ENCODE assay signal across 8 cellular contexts in the genomic region with DNA sequence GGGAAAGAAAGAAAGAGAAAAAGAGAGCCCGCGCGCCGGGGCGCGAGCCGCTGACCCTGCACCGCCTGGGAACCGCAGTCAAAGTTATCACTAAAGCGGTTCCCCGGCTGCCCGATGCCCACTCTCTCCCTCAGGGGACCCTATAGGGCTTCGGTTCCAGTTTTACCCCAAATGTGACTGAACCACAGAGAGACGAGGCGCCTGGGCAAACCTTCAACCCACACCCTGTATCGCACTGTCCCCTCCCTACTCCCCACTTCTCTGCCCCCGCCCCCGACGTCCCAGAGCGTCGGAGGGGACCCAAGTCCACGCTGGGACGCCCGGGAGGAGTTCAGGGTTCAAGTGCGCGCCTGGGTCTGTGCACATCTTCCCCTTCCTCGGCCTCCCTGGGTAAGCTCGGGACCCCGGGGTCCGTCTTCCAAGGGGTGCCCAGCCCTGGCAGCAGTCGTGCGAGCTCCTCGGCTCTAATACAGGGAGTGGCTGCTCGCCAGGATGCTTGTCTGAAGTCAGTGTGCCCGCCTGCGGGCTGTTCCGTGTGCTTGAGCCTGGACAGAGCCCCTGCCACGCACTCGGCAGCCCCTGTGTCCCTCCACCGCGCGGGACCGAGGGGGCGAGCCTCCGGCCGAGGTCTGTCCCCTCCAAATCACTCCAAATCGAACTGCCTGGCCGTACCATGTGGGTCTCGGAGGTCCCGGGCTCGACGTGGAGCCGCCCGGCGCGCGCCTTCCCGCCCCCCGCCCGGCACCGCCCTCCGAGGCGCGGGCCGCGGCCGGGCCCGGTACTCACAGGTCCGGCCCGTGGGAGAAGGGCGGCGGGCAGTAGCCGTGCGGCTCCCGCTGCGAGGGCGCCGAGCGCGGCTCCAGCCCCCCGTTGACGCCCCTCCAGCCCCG. TPM values are rescaled to one million over a fixed set of nuclear protein-coding genes. Genes with fewer than 3 reads are reported as not detected.
DNase-seq lines count a peak whose midpoint lies in the region; ATAC-seq and TF ChIP-seq lines count a peak whose summit lies in the region.

No MANE protein-coding gene starts in this region.

- H3K4me1 ChIP-seq in liver (ENCODE audit: control insufficient read depth in 4 of 4, insufficient read depth in 4 of 4, low read length in 3 of 4), result peaks cover 8 to 18% (median 14%) of the 10 kb centered on the region in 4 donors

- no peaks in the 10 kb centered on the region for H3K9me3 ChIP-seq in T-helper 17 cell (ENCODE audit: control insufficient read depth, low read length, poor library complexity, severe bottlenecking)
- no peaks in the 10 kb centered on the region for H3K9me3 ChIP-seq in liver (ENCODE audit: control insufficient read depth in 4 of 4, low read length in 3 of 4)

- no peak for TF ChIP-seq RAD21 in liver (IDR thresholded peaks at IDR 0.05)

- H3K36me3 ChIP-seq in liver (ENCODE audit: control insufficient read depth in 4 of 4, insufficient read depth in 3 of 4, low read depth in 1 of 4, low read length in 3 of 4), result no peaks in the 10 kb centered on the region

- no peaks in the 10 kb centered on the region for H3K36me3 Mint-ChIP-seq in T-helper 17 cell (ENCODE audit: low read depth)
- H3K36me3 Mint-ChIP-seq in central memory CD8-positive, alpha-beta T cell (ENCODE audit: insufficient read depth), result peaks cover 5% of the 10 kb centered on the region
- H3K36me3 Mint-ChIP-seq in stimulated activated effector memory CD8-positive, alpha-beta T cell treated with anti-CD3 and anti-CD28 coated beads, Interleukin-12 subunit alpha, Interleukin-12 subunit beta, amount 100 ng/mL, for 72 hours, result no peaks in the 10 kb centered on the region

- H3K4me3 Mint-ChIP-seq in T-helper 17 cell, result peak overlapping the region; percentile 93
- peak overlapping the region; percentile 83 for H3K4me3 Mint-ChIP-seq in central memory CD8-positive, alpha-beta T cell
- H3K4me3 Mint-ChIP-seq in stimulated activated effector memory CD8-positive, alpha-beta T cell treated with anti-CD3 and anti-CD28 coated beads, Interleukin-12 subunit alpha, Interleukin-12 subunit beta, amount 100 ng/mL, for 72 hours, result peak overlapping the region; percentile 86

- H3K4me1 Mint-ChIP-seq in T-helper 17 cell, result peaks cover 20% of the 10 kb centered on the region
- H3K4me1 Mint-ChIP-seq in central memory CD8-positive, alpha-beta T cell, result peaks cover 11% of the 10 kb centered on the region
- peaks cover 13% of the 10 kb centered on the region for H3K4me1 Mint-ChIP-seq in stimulated activated effector memory CD8-positive, alpha-beta T cell treated with anti-CD3 and anti-CD28 coated beads, Interleukin-12 subunit alpha, Interleukin-12 subunit beta, amount 100 ng/mL, for 72 hours

- no peak overlapping the region for H3K27ac Mint-ChIP-seq in T-helper 17 cell
- peak overlapping the region; percentile 75 for H3K27ac Mint-ChIP-seq in central memory CD8-positive, alpha-beta T cell (ENCODE audit: low read depth)
- no peak overlapping the region for H3K27ac Mint-ChIP-seq in stimulated activated effector memory CD8-positive, alpha-beta T cell treated with anti-CD3 and anti-CD28 coated beads, Interleukin-12 subunit alpha, Interleukin-12 subunit beta, amount 100 ng/mL, for 72 hours

- peaks cover 0 to 20% (median 8%) of the 10 kb centered on the region in 4 donors for H3K27me3 ChIP-seq in liver (ENCODE audit: control insufficient read depth in 4 of 4, insufficient read depth in 4 of 4, low read length in 3 of 4)

- peak overlapping the region in 2 of 3 donors; percentile 27 to 62 for H3K4me3 ChIP-seq in liver (ENCODE audit: low read depth in 1 of 3, low read length in 3 of 3)

- H3K9ac ChIP-seq in liver (ENCODE audit: low read depth in 1 of 2, low read length in 2 of 2), result peak overlapping the region in 1 of 2 donors; percentile 14

- no peaks in the 10 kb centered on the region for H3K9me3 Mint-ChIP-seq in central memory CD8-positive, alpha-beta T cell
- no peaks in the 10 kb centered on the region for H3K9me3 Mint-ChIP-seq in stimulated activated effector memory CD8-positive, alpha-beta T cell treated with anti-CD3 and anti-CD28 coated beads, Interleukin-12 subunit alpha, Interleukin-12 subunit beta, amount 100 ng/mL, for 72 hours

- TF ChIP-seq CTCF in liver (IDR thresholded peaks at IDR 0.05; ENCODE audit: low read depth, low read length, missing input control), result no peak

- no peak overlapping the region for H3K27ac ChIP-seq in liver (ENCODE audit: low read depth in 1 of 2, low read length in 2 of 2)

- DNase-seq in activated T-cell treated with anti-CD3 and anti-CD28 coated beads for 1 hour (ENCODE audit: low read depth), result peak; percentile 4
- no peak for DNase-seq in activated T-cell treated with anti-CD3 and anti-CD28 coated beads for 4 hours
- DNase-seq in T-helper 17 cell, result no peak
- DNase-seq in central memory CD8-positive, alpha-beta T cell (ENCODE audit: low spot score in 2 of 2), result no peak
- peak; percentile 20 to 69 for DNase-seq in stimulated activated effector memory CD8-positive, alpha-beta T cell treated with anti-CD3 and anti-CD28 coated beads, Interleukin-12 subunit alpha, Interleukin-12 subunit beta, amount 100 ng/mL, for 72 hours (ENCODE audit: low spot score in 2 of 2)
- DNase-seq in cerebellum (ENCODE audit: low spot score), result no peak

- 2% methylated on average over 83 of the region's 83 CpGs for WGBS in liver

- peak; percentile 36 for ATAC-seq in HG03045 (IDR thresholded peaks at IDR 0.05; ENCODE audit: unreplicated experiment)
- ATAC-seq in T-helper 17 cell, result peak; percentile 55
- peak; percentile 55 for ATAC-seq in central memory CD8-positive, alpha-beta T cell (replicated peaks; ENCODE audit: extremely low read depth, poor library complexity, severe bottlenecking)
- ATAC-seq in stimulated activated effector memory CD8-positive, alpha-beta T cell treated with anti-CD3 and anti-CD28 coated beads, Interleukin-12 subunit alpha, Interleukin-12 subunit beta, amount 100 ng/mL, for 72 hours, result peak; percentile 70

- H3K27me3 Mint-ChIP-seq in T-helper 17 cell, result peaks cover 33% of the 10 kb centered on the region
- peaks cover 23% of the 10 kb centered on the region for H3K27me3 Mint-ChIP-seq in central memory CD8-positive, alpha-beta T cell

TF ChIP-seq in liver, 16 proteins besides CTCF, POLR2A, EP300 and RAD21:
- no peak for TF ChIP-seq SP1 (IDR thresholded peaks at IDR 0.05)
- TF ChIP-seq, protein P1, sequence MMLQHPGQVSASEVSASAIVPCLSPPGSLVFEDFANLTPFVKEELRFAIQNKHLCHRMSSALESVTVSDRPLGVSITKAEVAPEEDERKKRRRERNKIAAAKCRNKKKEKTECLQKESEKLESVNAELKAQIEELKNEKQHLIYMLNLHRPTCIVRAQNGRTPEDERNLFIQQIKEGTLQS (IDR thresholded peaks at IDR 0.05), result no peak
- TF ChIP-seq HNF4A (conservative IDR thresholded peaks at IDR 0.05), result no peak
- TF ChIP-seq NR2F2 (IDR thresholded peaks at IDR 0.05), result no peak
- no peak for TF ChIP-seq EGR1 (IDR thresholded peaks at IDR 0.05; ENCODE audit: low read depth in 2 of 2)
- no peak for TF ChIP-seq FOXA2 (IDR thresholded peaks at IDR 0.05)
- TF ChIP-seq RXRA (IDR thresholded peaks at IDR 0.05), result no peak
- no peak for TF ChIP-seq JUND (IDR thresholded peaks at IDR 0.05)
- TF ChIP-seq, protein P2, sequence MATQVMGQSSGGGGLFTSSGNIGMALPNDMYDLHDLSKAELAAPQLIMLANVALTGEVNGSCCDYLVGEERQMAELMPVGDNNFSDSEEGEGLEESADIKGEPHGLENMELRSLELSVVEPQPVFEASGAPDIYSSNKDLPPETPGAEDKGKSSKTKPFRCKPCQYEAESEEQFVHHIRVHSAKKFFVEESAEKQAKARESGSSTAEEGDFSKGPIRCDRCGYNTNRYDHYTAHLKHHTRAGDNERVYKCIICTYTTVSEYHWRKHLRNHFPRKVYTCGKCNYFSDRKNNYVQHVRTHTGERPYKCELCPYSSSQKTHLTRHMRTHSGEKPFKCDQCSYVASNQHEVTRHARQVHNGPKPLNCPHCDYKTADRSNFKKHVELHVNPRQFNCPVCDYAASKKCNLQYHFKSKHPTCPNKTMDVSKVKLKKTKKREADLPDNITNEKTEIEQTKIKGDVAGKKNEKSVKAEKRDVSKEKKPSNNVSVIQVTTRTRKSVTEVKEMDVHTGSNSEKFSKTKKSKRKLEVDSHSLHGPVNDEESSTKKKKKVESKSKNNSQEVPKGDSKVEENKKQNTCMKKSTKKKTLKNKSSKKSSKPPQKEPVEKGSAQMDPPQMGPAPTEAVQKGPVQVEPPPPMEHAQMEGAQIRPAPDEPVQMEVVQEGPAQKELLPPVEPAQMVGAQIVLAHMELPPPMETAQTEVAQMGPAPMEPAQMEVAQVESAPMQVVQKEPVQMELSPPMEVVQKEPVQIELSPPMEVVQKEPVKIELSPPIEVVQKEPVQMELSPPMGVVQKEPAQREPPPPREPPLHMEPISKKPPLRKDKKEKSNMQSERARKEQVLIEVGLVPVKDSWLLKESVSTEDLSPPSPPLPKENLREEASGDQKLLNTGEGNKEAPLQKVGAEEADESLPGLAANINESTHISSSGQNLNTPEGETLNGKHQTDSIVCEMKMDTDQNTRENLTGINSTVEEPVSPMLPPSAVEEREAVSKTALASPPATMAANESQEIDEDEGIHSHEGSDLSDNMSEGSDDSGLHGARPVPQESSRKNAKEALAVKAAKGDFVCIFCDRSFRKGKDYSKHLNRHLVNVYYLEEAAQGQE (IDR thresholded peaks at IDR 0.05), result no peak
- TF ChIP-seq HNF4G (IDR thresholded peaks at IDR 0.05), result no peak
- TF ChIP-seq, protein P3, sequence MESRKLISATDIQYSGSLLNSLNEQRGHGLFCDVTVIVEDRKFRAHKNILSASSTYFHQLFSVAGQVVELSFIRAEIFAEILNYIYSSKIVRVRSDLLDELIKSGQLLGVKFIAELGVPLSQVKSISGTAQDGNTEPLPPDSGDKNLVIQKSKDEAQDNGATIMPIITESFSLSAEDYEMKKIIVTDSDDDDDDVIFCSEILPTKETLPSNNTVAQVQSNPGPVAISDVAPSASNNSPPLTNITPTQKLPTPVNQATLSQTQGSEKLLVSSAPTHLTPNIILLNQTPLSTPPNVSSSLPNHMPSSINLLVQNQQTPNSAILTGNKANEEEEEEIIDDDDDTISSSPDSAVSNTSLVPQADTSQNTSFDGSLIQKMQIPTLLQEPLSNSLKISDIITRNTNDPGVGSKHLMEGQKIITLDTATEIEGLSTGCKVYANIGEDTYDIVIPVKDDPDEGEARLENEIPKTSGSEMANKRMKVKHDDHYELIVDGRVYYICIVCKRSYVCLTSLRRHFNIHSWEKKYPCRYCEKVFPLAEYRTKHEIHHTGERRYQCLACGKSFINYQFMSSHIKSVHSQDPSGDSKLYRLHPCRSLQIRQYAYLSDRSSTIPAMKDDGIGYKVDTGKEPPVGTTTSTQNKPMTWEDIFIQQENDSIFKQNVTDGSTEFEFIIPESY (IDR thresholded peaks at IDR 0.05), result no peak
- TF ChIP-seq, protein P4, sequence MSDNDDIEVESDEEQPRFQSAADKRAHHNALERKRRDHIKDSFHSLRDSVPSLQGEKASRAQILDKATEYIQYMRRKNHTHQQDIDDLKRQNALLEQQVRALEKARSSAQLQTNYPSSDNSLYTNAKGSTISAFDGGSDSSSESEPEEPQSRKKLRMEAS (IDR thresholded peaks at IDR 0.05), result no peak

RNA-seq across cellular contexts. Expression of gene TRPC3, which starts 0.9 kb away (rescaled TPM):
- total RNA-seq in T-helper 17 cell (not detected), liver (under 1 TPM; 0.08 to 0.33 TPM), cerebellum (88.6 TPM)
- polyA plus RNA-seq in liver, result under 1 TPM; 0.06 to 0.10 TPM

Comparison
In these comparisons a context has a peak if more than half of its experiments do, and no peak if none do; other contexts are left out.
1. DNase-seq: peak in activated T-cell treated with anti-CD3 and anti-CD28 coated beads for 1 hour (single experiment) and stimulated activated effector memory CD8-positive, alpha-beta T cell treated with anti-CD3 and anti-CD28 coated beads, Interleukin-12 subunit alpha, Interleukin-12 subunit beta, amount 100 ng/mL, for 72 hours (2 of 2); none in activated T-cell treated with anti-CD3 and anti-CD28 coated beads for 4 hours (single experiment), T-helper 17 cell (0 of 3), central memory CD8-positive, alpha-beta T cell (0 of 2) and cerebellum (single experiment).
2. RNA of gene TRPC3, which starts 0.9 kb away (total RNA-seq): 88.6 TPM in cerebellum (single experiment); 0.08 to 0.33 TPM in liver and not detected in T-helper 17 cell; every median in the first group is over 10 times any median in the second.
3. Peak in every context shown above with its lines, with median percentiles within 50 percentile points of each other: ATAC-seq and H3K4me3 Mint-ChIP-seq.